15 cellular contexts compared by ENCODE assay signal in the genomic region with DNA sequence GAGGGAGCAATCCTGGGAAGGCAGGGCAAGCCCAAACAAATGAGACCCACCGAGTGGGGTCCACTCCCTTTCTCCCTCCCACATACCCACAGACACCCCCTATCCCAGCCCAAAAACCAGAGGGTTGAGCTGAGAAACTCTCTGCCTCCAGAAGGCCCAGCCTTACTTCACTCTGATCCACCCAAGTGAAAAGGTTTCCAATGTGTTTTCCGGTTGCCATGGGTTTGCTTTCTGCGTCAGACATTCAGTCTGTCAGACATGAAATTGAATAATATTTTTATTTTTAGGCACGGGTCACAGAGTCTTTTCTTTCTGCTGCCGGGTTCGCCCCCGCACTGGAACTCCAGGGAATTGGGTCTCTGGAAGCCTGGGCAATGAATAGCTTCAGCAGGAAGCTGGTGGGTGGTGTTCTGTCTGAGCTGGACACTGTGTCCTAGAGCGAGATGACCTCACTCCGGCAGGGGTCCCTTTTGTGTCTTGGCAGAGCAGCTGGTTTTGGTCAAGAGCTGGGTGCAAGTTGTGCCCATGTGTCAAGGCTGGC.
DNase-seq lines count a peak whose midpoint lies in the region; ATAC-seq, FAIRE-seq and TF ChIP-seq lines count a peak whose summit lies in the region.
"Had no signal": no experiment of that assay in that cellular context is flagged by ENCODE, and none has a peak within 500 bp of the region (broad histone marks: within the 10 kb centered on the region; RNA-seq: fewer than 3 reads in every experiment).

No MANE protein-coding gene starts in this region.

- no peak overlapping the region for H3K9ac ChIP-seq in kidney (ENCODE audit: low read length in 2 of 2)

- TF ChIP-seq EP300 in esophagus muscularis mucosa (IDR thresholded peaks at IDR 0.05) = no peak

- H3K27me3 Mint-ChIP-seq in activated naive CD4-positive, alpha-beta T cell treated with anti-CD3 and anti-CD28 coated beads, Interleukin-2, amount 10 ng/mL, durations not matched to agents 7 days and 5 days = peaks cover 31% of the 10 kb centered on the region

- DNase-seq in HFF-Myc (ENCODE audit: extremely low read depth, low read depth) (peak; percentile 5), esophagus muscularis mucosa (ENCODE audit: extremely low spot score) (no peak), kidney (peak; percentile 94), spleen (peak; percentile 39), NCI-H2171 (lab: John Stamatoyannopoulos, UW) (no peak)
- no peak for DNase-seq in activated naive CD4-positive, alpha-beta T cell treated with anti-CD3 and anti-CD28 coated beads, Interleukin-2, amount 10 ng/mL, durations not matched to agents 7 days and 5 days
- DNase-seq: activated CD4-positive, alpha-beta T cell treated with anti-CD3 and anti-CD28 coated beads, Interleukin-2, amount 50 U/mL, for 48 hours; NCI-H2171 treated with DMSO at 0.1 percent for 48 hours had no signal

- no peak for FAIRE-seq in kidney (lab: Jason Lieb, UNC)
- FAIRE-seq: G401.6, GM19239, TTC549 had no signal

- peaks cover 0 to 21% (median 0%) of the 10 kb centered on the region in 4 donors for H3K27me3 ChIP-seq in esophagus muscularis mucosa
- no peaks in the 10 kb centered on the region for H3K27me3 ChIP-seq in spleen (replicated peaks in 1 of 7)

- peak overlapping the region; percentile 43 to 62 (median 52) for H3K27ac ChIP-seq in esophagus muscularis mucosa (replicated peaks in 1 of 4)
- peak overlapping the region; percentile 29 to 76 for H3K27ac ChIP-seq in kidney (ENCODE audit: low read depth in 2 of 2, low read length in 2 of 2)
- H3K27ac ChIP-seq in spleen = no peak overlapping the region
- H3K27ac ChIP-seq: SK-N-MC had no signal

- intact Hi-C loops in esophagus muscularis mucosa (cut with DNase I) = no loop called here
- intact Hi-C loops in kidney (cut with DNase I) = no loop called here
- intact Hi-C loops in spleen (cut with DNase I; ENCODE audit: low total_unique reads) = no loop called here

- H3K36me3 Mint-ChIP-seq in activated naive CD4-positive, alpha-beta T cell treated with anti-CD3 and anti-CD28 coated beads, Interleukin-2, amount 10 ng/mL, durations not matched to agents 7 days and 5 days = no peaks in the 10 kb centered on the region
- H3K36me3 Mint-ChIP-seq: stimulated activated effector memory CD8-positive, alpha-beta T cell treated with anti-CD3 and anti-CD28 coated beads, Interleukin-12 subunit alpha, Interleukin-12 subunit beta, amount 100 ng/mL, for 72 hours had no signal

- no peak overlapping the region for H3K27ac Mint-ChIP-seq in activated naive CD4-positive, alpha-beta T cell treated with anti-CD3 and anti-CD28 coated beads, Interleukin-2, amount 10 ng/mL, durations not matched to agents 7 days and 5 days
- H3K27ac Mint-ChIP-seq: stimulated activated effector memory CD8-positive, alpha-beta T cell treated with anti-CD3 and anti-CD28 coated beads, Interleukin-12 subunit alpha, Interleukin-12 subunit beta, amount 100 ng/mL, for 72 hours had no signal

- CTCF ChIA-PET in activated naive CD4-positive, alpha-beta T cell treated with anti-CD3 and anti-CD28 coated beads, Interleukin-2, amount 10 ng/mL, durations not matched to agents 7 days and 5 days (lab: Charles Lee) = interaction anchor here (0.9 kb wide), 1 partner anchor 13 kb away, joined by 3 read pairs; no protein-coding TSS in a partner anchor

- no peak for TF ChIP-seq POLR2A in esophagus muscularis mucosa (IDR thresholded peaks at IDR 0.05; ENCODE audit: low read depth)
- no peak for TF ChIP-seq POLR2A in spleen (IDR thresholded peaks at IDR 0.05)

- H3K4me1 ChIP-seq in esophagus muscularis mucosa (peaks cover 0 to 16% (median 6%) of the 10 kb centered on the region in 4 donors), kidney (ENCODE audit: control insufficient read depth in 1 of 2, insufficient read depth in 1 of 2, low read depth in 1 of 2, low read length in 2 of 2) (no peaks in the 10 kb centered on the region), spleen (no peaks in the 10 kb centered on the region)

- ATAC-seq in HG03432 (IDR thresholded peaks at IDR 0.05; ENCODE audit: unreplicated experiment) = no peak
- ATAC-seq in GM19395 (IDR thresholded peaks at IDR 0.05; ENCODE audit: unreplicated experiment) = no peak
- ATAC-seq: stimulated activated effector memory CD8-positive, alpha-beta T cell treated with anti-CD3 and anti-CD28 coated beads, Interleukin-12 subunit alpha, Interleukin-12 subunit beta, amount 100 ng/mL, for 72 hours had no signal

- H3K36me3 ChIP-seq in esophagus muscularis mucosa (no peaks in the 10 kb centered on the region), kidney (ENCODE audit: control insufficient read depth in 1 of 2, insufficient read depth in 2 of 2, low read length in 2 of 2) (no peaks in the 10 kb centered on the region), spleen (no peaks in the 10 kb centered on the region)

- H3K4me3 ChIP-seq in HFF-Myc (replicated peaks; ENCODE audit: low read depth, low read length) (no peak overlapping the region), esophagus muscularis mucosa (no peak overlapping the region), kidney (ENCODE audit: low read length in 2 of 2) (no peak overlapping the region), spleen (no peak overlapping the region)
- H3K4me3 ChIP-seq: SK-N-MC had no signal

- no peaks in the 10 kb centered on the region for H3K4me1 Mint-ChIP-seq in activated naive CD4-positive, alpha-beta T cell treated with anti-CD3 and anti-CD28 coated beads, Interleukin-2, amount 10 ng/mL, durations not matched to agents 7 days and 5 days
- H3K4me1 Mint-ChIP-seq: stimulated activated effector memory CD8-positive, alpha-beta T cell treated with anti-CD3 and anti-CD28 coated beads, Interleukin-12 subunit alpha, Interleukin-12 subunit beta, amount 100 ng/mL, for 72 hours had no signal

- peaks cover 5% of the 10 kb centered on the region for H3K9me3 Mint-ChIP-seq in activated naive CD4-positive, alpha-beta T cell treated with anti-CD3 and anti-CD28 coated beads, Interleukin-2, amount 10 ng/mL, durations not matched to agents 7 days and 5 days
- H3K9me3 Mint-ChIP-seq: stimulated activated effector memory CD8-positive, alpha-beta T cell treated with anti-CD3 and anti-CD28 coated beads, Interleukin-12 subunit alpha, Interleukin-12 subunit beta, amount 100 ng/mL, for 72 hours had no signal

- H3K9me3 ChIP-seq in esophagus muscularis mucosa = peaks cover 0 to 5% (median 0%) of the 10 kb centered on the region in 4 donors
- no peaks in the 10 kb centered on the region for H3K9me3 ChIP-seq in kidney (ENCODE audit: control insufficient read depth in 1 of 2, low read length in 2 of 2)
- peaks cover 0 to 10% (median 1%) of the 10 kb centered on the region in 8 donors for H3K9me3 ChIP-seq in spleen

- H3K4me3 Mint-ChIP-seq in activated naive CD4-positive, alpha-beta T cell treated with anti-CD3 and anti-CD28 coated beads, Interleukin-2, amount 10 ng/mL, durations not matched to agents 7 days and 5 days = no peak overlapping the region
- H3K4me3 Mint-ChIP-seq: stimulated activated effector memory CD8-positive, alpha-beta T cell treated with anti-CD3 and anti-CD28 coated beads, Interleukin-12 subunit alpha, Interleukin-12 subunit beta, amount 100 ng/mL, for 72 hours had no signal

- WGBS in esophagus muscularis mucosa = 82% methylated on average over 9 of the region's 9 CpGs
- 71 to 89% (median 86%) methylated on average over 9 of the region's 9 CpGs for WGBS in spleen, 5 donors

- TF ChIP-seq CTCF in HFF-Myc (IDR thresholded peaks at IDR 0.05; ENCODE audit: low read depth, low read length, missing control alignments) (no peak), esophagus muscularis mucosa (IDR thresholded peaks at IDR 0.05) (no peak), kidney (IDR thresholded peaks at IDR 0.05; ENCODE audit: borderline replicate concordance, extremely low read depth, insufficient read depth) (no peak), spleen (IDR thresholded peaks at IDR 0.05 in 8 of 11, conservative IDR thresholded peaks at IDR 0.05 in 3 of 11) (no peak)

Comparison
In these comparisons a context has a peak if more than half of its experiments do, and no peak if none do; other contexts are left out.
1. DNase-seq: peak in HFF-Myc (single experiment), kidney (single experiment) and spleen (single experiment); none in esophagus muscularis mucosa (single experiment), activated naive CD4-positive, alpha-beta T cell treated with anti-CD3 and anti-CD28 coated beads, Interleukin-2, amount 10 ng/mL, durations not matched to agents 7 days and 5 days (single experiment) and NCI-H2171 (single experiment).
2. H3K27ac ChIP-seq: peak in esophagus muscularis mucosa (4 of 4) and kidney (2 of 2); none in spleen (0 of 8).